In genomic region chr9:128340691-128341434, GRCh38 we compare ENCODE assay signal across 2 cellular contexts.
TF ChIP-seq lines count a peak whose summit lies in the region.

No MANE protein-coding gene starts in this region.

TF ChIP-seq in Ishikawa, 13 proteins besides CTCF, POLR2A, EP300 and RAD21:
- TF ChIP-seq TEAD4 (IDR thresholded peaks at IDR 0.05) (no peak), ZBTB7A (IDR thresholded peaks at IDR 0.05; ENCODE audit: low read depth) (peak; percentile 46)

TF ChIP-seq in HepG2, 621 proteins besides CTCF, POLR2A, EP300 and RAD21 (continues in another document):
- no peak for TF ChIP-seq SCMH1 (CRISPR knock-in tag; IDR thresholded peaks at IDR 0.05; ENCODE audit: borderline replicate concordance)
- TF ChIP-seq ZNF768 (CRISPR knock-in tag; IDR thresholded peaks at IDR 0.05) = 0 out of 2 replicates have a peak, but pooled peaks have one; percentile 38
- 0 out of 2 replicates have a peak, but pooled peaks have one; percentile 14 for TF ChIP-seq RFXAP (CRISPR knock-in tag; IDR thresholded peaks at IDR 0.05; ENCODE audit: borderline replicate concordance)
- no peak for TF ChIP-seq DRAP1 (CRISPR knock-in tag; IDR thresholded peaks at IDR 0.05)
- TF ChIP-seq MED1 (CRISPR knock-in tag; IDR thresholded peaks at IDR 0.05) = no peak
- no peak for TF ChIP-seq ZZZ3 (CRISPR knock-in tag; IDR thresholded peaks at IDR 0.05; ENCODE audit: borderline replicate concordance)
- 0 out of 2 replicates have a peak, but pooled peaks have one; percentile 57 for TF ChIP-seq ZNF275 (CRISPR knock-in tag; IDR thresholded peaks at IDR 0.05; ENCODE audit: borderline replicate concordance)
- peak; percentile 2; the same call in 1 of the 2 replicates for TF ChIP-seq KDM2A (CRISPR knock-in tag; IDR thresholded peaks at IDR 0.05; ENCODE audit: borderline replicate concordance, low read depth)
- TF ChIP-seq HMG20A (CRISPR knock-in tag; IDR thresholded peaks at IDR 0.05; ENCODE audit: borderline replicate concordance) = no peak
- TF ChIP-seq NFKBIZ (CRISPR knock-in tag; IDR thresholded peaks at IDR 0.05) = 0 out of 2 replicates have a peak, but pooled peaks have one; percentile 35
- no peak for TF ChIP-seq MBNL3 (CRISPR knock-in tag; conservative IDR thresholded peaks at IDR 0.05)
- TF ChIP-seq ZNF720 (CRISPR knock-in tag; IDR thresholded peaks at IDR 0.05) = no peak
- 0 out of 2 replicates have a peak, but pooled peaks have one; percentile 19 for TF ChIP-seq ZNF281 (CRISPR knock-in tag; IDR thresholded peaks at IDR 0.05; ENCODE audit: borderline replicate concordance)
- peak; percentile 18; the same call in 1 of the 2 replicates for TF ChIP-seq RXRA (CRISPR knock-in tag; IDR thresholded peaks at IDR 0.05)
- peak; percentile 29; the same call in 1 of the 2 replicates for TF ChIP-seq MYPOP (CRISPR knock-in tag; IDR thresholded peaks at IDR 0.05)
- no peak for TF ChIP-seq ARID3A (IDR thresholded peaks at IDR 0.05; ENCODE audit: low read depth, low read length)
- TF ChIP-seq ARHGAP35 (CRISPR knock-in tag; IDR thresholded peaks at IDR 0.05; ENCODE audit: borderline replicate concordance) = no peak
- no peak for TF ChIP-seq NFAT5 (CRISPR knock-in tag; IDR thresholded peaks at IDR 0.05)
- TF ChIP-seq PAXIP1 (CRISPR knock-in tag; conservative IDR thresholded peaks at IDR 0.05) = 0 out of 2 replicates have a peak, but pooled peaks have one; percentile 17
- 0 out of 2 replicates have a peak, but pooled peaks have one; percentile 14 for TF ChIP-seq ZNF543 (CRISPR knock-in tag; IDR thresholded peaks at IDR 0.05)
- TF ChIP-seq THAP11 (CRISPR knock-in tag; IDR thresholded peaks at IDR 0.05) = 0 out of 2 replicates have a peak, but pooled peaks have one; percentile 18
- peak; percentile 84 for TF ChIP-seq ZNF777 (CRISPR knock-in tag; IDR thresholded peaks at IDR 0.05)
- 0 out of 2 replicates have a peak, but pooled peaks have one; percentile 7 for TF ChIP-seq NR2F6 (IDR thresholded peaks at IDR 0.05)
- TF ChIP-seq NR2F6 (CRISPR knock-in tag; IDR thresholded peaks at IDR 0.05) = no peak
- peak; percentile 27; the same call in 1 of the 2 replicates for TF ChIP-seq PHF8 (CRISPR knock-in tag; IDR thresholded peaks at IDR 0.05)
- TF ChIP-seq ZNF501 (CRISPR knock-in tag; IDR thresholded peaks at IDR 0.05) = peak; percentile 64; the same call in 1 of the 2 replicates
- no peak for TF ChIP-seq PATZ1 (CRISPR knock-in tag; IDR thresholded peaks at IDR 0.05)
- TF ChIP-seq ZNF350 (CRISPR knock-in tag; IDR thresholded peaks at IDR 0.05; ENCODE audit: borderline replicate concordance, low read depth) = peak; percentile 21; the same call in 1 of the 2 replicates
- TF ChIP-seq ZNF20 (CRISPR knock-in tag; IDR thresholded peaks at IDR 0.05) = no peak
- TF ChIP-seq ASH2L (IDR thresholded peaks at IDR 0.05; ENCODE audit: insufficient read length, low read depth, low read length) = no peak
- TF ChIP-seq NR1H2 (CRISPR knock-in tag; IDR thresholded peaks at IDR 0.05; ENCODE audit: borderline replicate concordance, low read depth) = no peak
- TF ChIP-seq DMAP1 (CRISPR knock-in tag; IDR thresholded peaks at IDR 0.05) = 0 out of 2 replicates have a peak, but pooled peaks have one; percentile 1
- TF ChIP-seq ZNF660 (CRISPR knock-in tag; IDR thresholded peaks at IDR 0.05; ENCODE audit: borderline replicate concordance, low read depth) = no peak
- 0 out of 2 replicates have a peak, but pooled peaks have one; percentile 6 for TF ChIP-seq ZNF772 (CRISPR knock-in tag; IDR thresholded peaks at IDR 0.05)
